In the genomic region with DNA sequence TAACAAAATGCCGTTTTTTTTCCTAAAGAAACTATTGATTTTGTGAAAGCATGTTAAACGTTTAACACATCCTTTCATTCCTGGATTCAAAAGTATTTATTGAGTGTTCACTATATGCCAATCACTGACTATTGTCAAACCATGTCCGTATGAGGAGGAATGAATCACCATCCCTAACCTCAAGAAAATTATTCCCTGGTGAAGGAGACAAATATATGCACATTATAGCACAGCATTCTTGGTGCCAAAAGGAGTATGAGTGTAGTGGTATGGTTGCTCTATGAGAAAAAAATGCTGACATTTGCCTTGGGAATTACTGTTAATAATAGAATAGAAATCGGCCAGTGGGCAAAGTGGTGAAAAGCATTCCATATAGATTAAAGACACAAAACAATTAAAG, we compare ENCODE assay signal across 21 cellular contexts.
DNase-seq lines count a peak whose midpoint lies in the region; ATAC-seq, FAIRE-seq and TF ChIP-seq lines count a peak whose summit lies in the region.
"Had no signal": no experiment of that assay in that cellular context is flagged by ENCODE, and none has a peak within 500 bp of the region (broad histone marks: within the 10 kb centered on the region; RNA-seq: fewer than 3 reads in every experiment).

No MANE protein-coding gene starts in this region.

- no peak overlapping the region for H2AK9ac ChIP-seq in IMR-90 (replicated peaks; ENCODE audit: low read depth, low read length, poor library complexity)

- H2BK5ac ChIP-seq in IMR-90 (ENCODE audit: low read depth, low read length, poor library complexity, severe bottlenecking) (no peak overlapping the region), mesenchymal stem cell (ENCODE audit: low read depth, low read length, poor library complexity, severe bottlenecking) (no peak overlapping the region)

- H3K27me3 ChIP-seq in IMR-90 (ENCODE audit: control insufficient read depth, insufficient read depth, low read length) (no peaks in the 10 kb centered on the region), astrocyte (ENCODE audit: insufficient read depth, low read length) (no peaks in the 10 kb centered on the region), mesenchymal stem cell (ENCODE audit: control insufficient read depth in 1 of 2, insufficient read depth in 1 of 2, low read length in 2 of 2) (no peaks in the 10 kb centered on the region)

- H3K79me2 ChIP-seq in astrocyte (ENCODE audit: insufficient read depth, low read length), result no peaks in the 10 kb centered on the region

- no peak overlapping the region for H4K5ac ChIP-seq in IMR-90 (ENCODE audit: low read depth, low read length)

- DNase-seq in ELR (ENCODE audit: low read depth) (peak; percentile 50), IMR-90 (peak; percentile 4), astrocyte (ENCODE audit: low read depth) (peak; percentile 1), HFFc6 (no peak), AG20443 (ENCODE audit: low spot score) (no peak), mesenchymal stem cell (no peak)
- DNase-seq: 8988T; ACHN; C1 segment of cervical spinal cord; Calu3; CD4-positive, alpha-beta memory T cell; COR-L47; DMS53; DMS79 treated with DMSO at 0.1 percent for 48 hours; H9 had no signal

- H3K4me1 Mint-ChIP-seq in astrocyte (ENCODE audit: low read depth, unreplicated experiment), result peaks cover 2% of the 10 kb centered on the region
- H3K4me1 Mint-ChIP-seq in HFFc6 (ENCODE audit: low read depth), result no peaks in the 10 kb centered on the region
- H3K4me1 Mint-ChIP-seq: CD4-positive, alpha-beta memory T cell; GM23338; H9 had no signal

- H2BK120ac ChIP-seq in IMR-90 (ENCODE audit: low read depth, low read length) (no peak overlapping the region), mesenchymal stem cell (ENCODE audit: low read depth, low read length) (no peak overlapping the region)

- no peak for ATAC-seq in IMR-90 (ENCODE audit: low read depth)
- ATAC-seq: A549, GM23338, HCT116 had no signal

- H3K4me3 Mint-ChIP-seq in astrocyte (ENCODE audit: unreplicated experiment) (no peak overlapping the region), HFFc6 (no peak overlapping the region)
- H3K4me3 Mint-ChIP-seq: CD4-positive, alpha-beta memory T cell; GM23338; H9 had no signal

- CTCF ChIA-PET in IMR-90 (lab: Yijun Ruan, JAX), result no interaction called here

- no peak for FAIRE-seq in astrocyte (lab: Jason Lieb, UNC)
- FAIRE-seq: A549, G401.6, GM12892, GM19239 had no signal

- H3K9me1 ChIP-seq in IMR-90 (ENCODE audit: insufficient read depth, low read length), result no peaks in the 10 kb centered on the region

- H2BK20ac ChIP-seq in IMR-90 (ENCODE audit: low read depth, low read length), result no peak overlapping the region

- no CpG with 5 or more reads among the region's 4 CpGs for WGBS in IMR-90 (ENCODE audit: extremely low coverage in 2 of 2, insufficient read length in 1 of 2), 2 experiments
- 80% methylated on average over 1 of the region's 4 CpGs for WGBS in mesenchymal stem cell

- TF ChIP-seq RAD21 in IMR-90 (IDR thresholded peaks at IDR 0.05; ENCODE audit: low read length), result no peak

- no peak overlapping the region for H4K91ac ChIP-seq in IMR-90 (ENCODE audit: insufficient read depth, low read depth, low read length)
- no peak overlapping the region for H4K91ac ChIP-seq in mesenchymal stem cell (ENCODE audit: low read length)

- H3K79me1 ChIP-seq in IMR-90 (ENCODE audit: low read depth in 1 of 2, low read length in 2 of 2), result no peaks in the 10 kb centered on the region
- no peaks in the 10 kb centered on the region for H3K79me1 ChIP-seq in mesenchymal stem cell (replicated peaks; ENCODE audit: low read length, poor library complexity, severe bottlenecking)

- no peak for TF ChIP-seq POLR2A in IMR-90 (IDR thresholded peaks at IDR 0.05; ENCODE audit: low read depth, low read length)

- no peak overlapping the region for H3K56ac ChIP-seq in IMR-90 (ENCODE audit: extremely low read depth, insufficient read depth, low read length)

- H2AFZ ChIP-seq in IMR-90 (replicated peaks; ENCODE audit: low read length, poor library complexity) (no peak overlapping the region), astrocyte (ENCODE audit: low read depth, low read length) (no peak overlapping the region), mesenchymal stem cell (ENCODE audit: low read depth, low read length) (no peak overlapping the region)
- H2AFZ ChIP-seq: GM23338 had no signal

- H3K27me3 Mint-ChIP-seq in astrocyte (ENCODE audit: low read depth, unreplicated experiment) (no peaks in the 10 kb centered on the region), HFFc6 (ENCODE audit: insufficient read depth) (no peaks in the 10 kb centered on the region)
- H3K27me3 Mint-ChIP-seq: CD4-positive, alpha-beta memory T cell had no signal

- H4K8ac ChIP-seq in IMR-90 (ENCODE audit: low read depth in 2 of 2, low read length in 2 of 2) (no peak overlapping the region), mesenchymal stem cell (ENCODE audit: low read length) (no peak overlapping the region)

- dilution Hi-C loops in IMR-90 (cut with HindIII; ENCODE audit: low sequenced_read_pairs, unreplicated experiment), result no loop called here

- H3K9ac ChIP-seq in IMR-90 (ENCODE audit: low read depth, low read length), result no peak overlapping the region
- H3K9ac ChIP-seq in astrocyte (ENCODE audit: low read length), result no peak overlapping the region
- no peak overlapping the region for H3K9ac ChIP-seq in mesenchymal stem cell (ENCODE audit: low read length)

- H3K14ac ChIP-seq in IMR-90 (replicated peaks; ENCODE audit: low read depth, low read length) (no peak overlapping the region), mesenchymal stem cell (ENCODE audit: low read length in 2 of 2) (no peak overlapping the region)

- H3K4me3 ChIP-seq in IMR-90 (ENCODE audit: insufficient read depth, low read depth, low read length) (no peak overlapping the region), astrocyte (ENCODE audit: insufficient read depth, low read depth, low read length) (no peak overlapping the region), mesenchymal stem cell (ENCODE audit: insufficient read depth in 1 of 2, low read depth in 1 of 2, low read length in 2 of 2) (no peak overlapping the region)
- H3K4me3 ChIP-seq: A549, GM23338 had no signal

- no peak overlapping the region for H3K27ac Mint-ChIP-seq in astrocyte (ENCODE audit: unreplicated experiment)
- no peak overlapping the region for H3K27ac Mint-ChIP-seq in HFFc6
- H3K27ac Mint-ChIP-seq: CD4-positive, alpha-beta memory T cell; GM23338; H9 had no signal

- H3K4me1 ChIP-seq in IMR-90 (ENCODE audit: control insufficient read depth, insufficient read depth, low read length) (no peaks in the 10 kb centered on the region), astrocyte (ENCODE audit: insufficient read depth, low read length) (no peaks in the 10 kb centered on the region), mesenchymal stem cell (ENCODE audit: control insufficient read depth, insufficient read depth, low read depth, low read length) (no peaks in the 10 kb centered on the region)
- H3K4me1 ChIP-seq: A549 had no signal

- H3K36me3 Mint-ChIP-seq in astrocyte (ENCODE audit: low read depth, unreplicated experiment), result no peaks in the 10 kb centered on the region
- H3K36me3 Mint-ChIP-seq in HFFc6 (ENCODE audit: low read depth), result no peaks in the 10 kb centered on the region
- H3K36me3 Mint-ChIP-seq: CD4-positive, alpha-beta memory T cell had no signal

- H3K9me3 ChIP-seq in IMR-90 (ENCODE audit: control insufficient read depth, insufficient read depth, low read length), result no peaks in the 10 kb centered on the region
- H3K9me3 ChIP-seq in astrocyte (ENCODE audit: insufficient read depth, low read depth, low read length), result no peaks in the 10 kb centered on the region
- H3K9me3 ChIP-seq in mesenchymal stem cell (ENCODE audit: control insufficient read depth, low read length), result no peaks in the 10 kb centered on the region
- H3K9me3 ChIP-seq: A549 had no signal

- BruUV-seq in IMR-90 (replicated peaks; lab: Mats Ljungman, UMichigan), result no TSS peak

- H2BK15ac ChIP-seq in IMR-90 (ENCODE audit: low read depth, low read length) (no peak overlapping the region), mesenchymal stem cell (ENCODE audit: low read depth, poor library complexity, severe bottlenecking) (no peak overlapping the region)

- no peak overlapping the region for H3K23ac ChIP-seq in IMR-90 (ENCODE audit: low read depth, low read length)
- no peak overlapping the region for H3K23ac ChIP-seq in mesenchymal stem cell (ENCODE audit: low read length in 2 of 2)

- H3K4me2 ChIP-seq in IMR-90 (ENCODE audit: low read depth, low read length), result no peak overlapping the region
- H3K4me2 ChIP-seq in astrocyte (ENCODE audit: low read length), result no peak overlapping the region
- no peak overlapping the region for H3K4me2 ChIP-seq in mesenchymal stem cell (ENCODE audit: low read length, poor library complexity, severe bottlenecking)
- H3K4me2 ChIP-seq: A549, GM23338 had no signal

- H4K20me1 ChIP-seq in IMR-90 (ENCODE audit: insufficient read depth, low read length), result no peaks in the 10 kb centered on the region
- H4K20me1 ChIP-seq in astrocyte (ENCODE audit: insufficient read depth, low read length), result no peaks in the 10 kb centered on the region

- H3K27ac ChIP-seq in IMR-90 (ENCODE audit: insufficient read depth, low read length), result no peak overlapping the region
- H3K27ac ChIP-seq in astrocyte (ENCODE audit: low read depth, low read length), result no peak overlapping the region
- no peak overlapping the region for H3K27ac ChIP-seq in mesenchymal stem cell (ENCODE audit: low read length, poor library complexity, severe bottlenecking)
- H3K27ac ChIP-seq: A549 had no signal

- H3K9me3 Mint-ChIP-seq in astrocyte (ENCODE audit: unreplicated experiment), result no peaks in the 10 kb centered on the region
- peaks cover 28% of the 10 kb centered on the region for H3K9me3 Mint-ChIP-seq in HFFc6
- H3K9me3 Mint-ChIP-seq: CD4-positive, alpha-beta memory T cell had no signal

- intact Hi-C loops in IMR-90 (cut with micrococcal nuclease), result no loop called here

- no peak overlapping the region for H2BK12ac ChIP-seq in mesenchymal stem cell (ENCODE audit: low read length in 2 of 2)

- no peak overlapping the region for H3K18ac ChIP-seq in IMR-90 (ENCODE audit: low read depth, low read length)
- no peak overlapping the region for H3K18ac ChIP-seq in mesenchymal stem cell (ENCODE audit: low read depth in 1 of 2, low read length in 2 of 2)

- H3K36me3 ChIP-seq in IMR-90 (ENCODE audit: control insufficient read depth, insufficient read depth, low read length) (no peaks in the 10 kb centered on the region), astrocyte (ENCODE audit: insufficient read depth, low read length) (no peaks in the 10 kb centered on the region), mesenchymal stem cell (ENCODE audit: control insufficient read depth in 1 of 2, insufficient read depth in 2 of 2, low read depth in 1 of 2, low read length in 2 of 2) (no peaks in the 10 kb centered on the region)

- no peak overlapping the region for H2AK5ac ChIP-seq in IMR-90 (ENCODE audit: low read depth, low read length)
- H2AK5ac ChIP-seq in mesenchymal stem cell (ENCODE audit: low read length, severe bottlenecking), result no peak overlapping the region

- POLR2A ChIA-PET in IMR-90 (lab: Charles Lee; ENCODE audit: unreplicated experiment), result no interaction called here

- no peak for TF ChIP-seq CTCF in IMR-90 (conservative IDR thresholded peaks at IDR 0.05; ENCODE audit: low read depth, low read length)
- no peak for TF ChIP-seq CTCF in astrocyte (IDR thresholded peaks at IDR 0.05; ENCODE audit: insufficient read depth, low read depth, low read length)
- no peak for TF ChIP-seq CTCF in HFFc6 (IDR thresholded peaks at IDR 0.05)

- in situ Hi-C loops in IMR-90 (cut with MboI; ENCODE audit: low sequenced_read_pairs), result no loop called here

- H3K4ac ChIP-seq in IMR-90 (ENCODE audit: low read depth, low read length) (no peak overlapping the region), mesenchymal stem cell (ENCODE audit: low read depth in 1 of 2, low read length in 2 of 2) (no peak overlapping the region)

Comparison
In these comparisons a context has a peak if more than half of its experiments do, and no peak if none do; other contexts are left out.
1. DNase-seq: peak in ELR (single experiment), IMR-90 (single experiment) and astrocyte (single experiment); none in HFFc6 (single experiment), AG20443 (single experiment) and mesenchymal stem cell (single experiment).